22 cellular contexts compared by ENCODE assay signal in genomic region chr2:141439524-141439923, GRCh38.
DNase-seq lines count a peak whose midpoint lies in the region; ATAC-seq, FAIRE-seq and TF ChIP-seq lines count a peak whose summit lies in the region.
"Had no signal": no experiment of that assay in that cellular context is flagged by ENCODE, and none has a peak within 500 bp of the region (broad histone marks: within the 10 kb centered on the region; RNA-seq: fewer than 3 reads in every experiment).

No MANE protein-coding gene starts in this region.

- TF ChIP-seq CTCF in PC-3 (conservative IDR thresholded peaks at IDR 0.05; ENCODE audit: low read depth, low read length), result no peak

- POLR2A ChIA-PET in PC-3 (lab: Charles Lee; ENCODE audit: unreplicated experiment), result no interaction called here

- H3K27me3 ChIP-seq in PC-3 (ENCODE audit: low read length), result no peaks in the 10 kb centered on the region
- H3K27me3 ChIP-seq: BE2C, Peyer's patch had no signal

- no peaks in the 10 kb centered on the region for H3F3A ChIP-seq in PC-3 (ENCODE audit: low read length, unreplicated experiment)

- no peaks in the 10 kb centered on the region for H4K20me1 ChIP-seq in PC-3 (ENCODE audit: low read length)

- H3K9me2 ChIP-seq in PC-3 (replicated peaks; ENCODE audit: low read length), result no peaks in the 10 kb centered on the region

- no peak overlapping the region for H3K27ac ChIP-seq in PC-3 (ENCODE audit: low read length)
- H3K27ac ChIP-seq: Peyer's patch had no signal

- no peaks in the 10 kb centered on the region for H3K79me2 ChIP-seq in PC-3 (ENCODE audit: low read length)

- DNase-seq in AG08395 (ENCODE audit: low spot score) (peak; percentile 5), PC-3 (peak; percentile 8), iris pigment epithelial cell (ENCODE audit: low read depth) (peak; percentile 13), NCI-H748 (lab: John Stamatoyannopoulos, UW; ENCODE audit: unreplicated experiment) (no peak)
- DNase-seq: BE2C; Caco-2; CD4-positive, CD25-positive, alpha-beta regulatory T cell; GF-D8; MM.1S; NCI-H1092; NCI-H1436 treated with DMSO at 0.1 percent for 48 hours; NCI-H2029; NCI-H345; NCI-H526 treated with DMSO at 0.1 percent for 48 hours; Peyer's patch had no signal

- ATAC-seq in PC-3, result no peak
- no peak for ATAC-seq in GM21737 (IDR thresholded peaks at IDR 0.05; ENCODE audit: unreplicated experiment)
- ATAC-seq in GM18909 (IDR thresholded peaks at IDR 0.05; ENCODE audit: poor library complexity, unreplicated experiment), result no peak
- no peak for ATAC-seq in GM18870 (IDR thresholded peaks at IDR 0.05; ENCODE audit: unreplicated experiment)
- ATAC-seq: Right ventricle myocardium inferior had no signal

- no peaks in the 10 kb centered on the region for H3K9me3 ChIP-seq in PC-3 (ENCODE audit: low read length)
- H3K9me3 ChIP-seq: BE2C, Caco-2, Peyer's patch had no signal

- no peaks in the 10 kb centered on the region for H3K4me1 ChIP-seq in PC-3 (ENCODE audit: insufficient read depth, low read length)
- H3K4me1 ChIP-seq: BE2C, Caco-2, Peyer's patch had no signal

- H3K4me2 ChIP-seq in PC-3 (ENCODE audit: low read length), result no peak overlapping the region

- H3K36me3 ChIP-seq in PC-3 (ENCODE audit: low read depth, low read length), result no peaks in the 10 kb centered on the region
- H3K36me3 ChIP-seq: BE2C, Peyer's patch had no signal

- no peak overlapping the region for H3K9ac ChIP-seq in PC-3 (ENCODE audit: low read length)

- H3K4me3 ChIP-seq in PC-3 (ENCODE audit: low read length), result no peak overlapping the region
- H3K4me3 ChIP-seq: Peyer's patch had no signal

- CTCF ChIA-PET in PC-3 (lab: Charles Lee), result no interaction called here

- FAIRE-seq in endometrium (lab: Jason Lieb, UNC), result peak; percentile 31
- FAIRE-seq: GM19239, H1 had no signal

- no TSS peak for BruUV-seq in PC-3 (replicated peaks; lab: Mats Ljungman, UMichigan)

- H2AFZ ChIP-seq in PC-3 (ENCODE audit: low read length), result no peak overlapping the region

- intact Hi-C loops in PC-3 (cut with micrococcal nuclease), result no loop called here
